Comparison of ENCODE assay signal across 8 cellular contexts in genomic region chr6:111210074-111210729, GRCh38.
DNase-seq lines count a peak whose midpoint lies in the region; ATAC-seq, FAIRE-seq and TF ChIP-seq lines count a peak whose summit lies in the region.

No MANE protein-coding gene starts in this region.

- no peak overlapping the region for H3K4me2 ChIP-seq in neuronal stem cell (ENCODE audit: insufficient read depth, low read length, poor library complexity, severe bottlenecking)

- no peak overlapping the region for H3K27ac Mint-ChIP-seq in activated CD4-positive, alpha-beta T cell treated with anti-CD3 and anti-CD28 coated beads, Interleukin-2, amount 10 ng/mL, durations not matched to agents 24 days and 14 days

- H3K14ac ChIP-seq in neuronal stem cell (ENCODE audit: low read length): no peak overlapping the region

- intact Hi-C loops in activated CD4-positive, alpha-beta T cell treated with anti-CD3 and anti-CD28 coated beads, Interleukin-2, amount 10 ng/mL, durations not matched to agents 24 days and 14 days (cut with micrococcal nuclease): loop anchor here (1.0 kb wide), 2 partner anchors 153 to 199 kb away; no protein-coding TSS in a partner anchor

- no peak overlapping the region for H2BK12ac ChIP-seq in neuronal stem cell (ENCODE audit: low read length)

- H3K4me3 Mint-ChIP-seq in activated CD4-positive, alpha-beta T cell treated with anti-CD3 and anti-CD28 coated beads, Interleukin-2, amount 10 ng/mL, durations not matched to agents 24 days and 14 days: no peak overlapping the region

- H3K23ac ChIP-seq in neuronal stem cell (ENCODE audit: low read depth, low read length, poor library complexity): no peak overlapping the region

- no peak overlapping the region for H2AK5ac ChIP-seq in neuronal stem cell (ENCODE audit: low read depth, low read length)

- TF ChIP-seq CTCF in 22Rv1 (IDR thresholded peaks at IDR 0.05) (peak; percentile 83), fibroblast of pulmonary artery (IDR thresholded peaks at IDR 0.05; ENCODE audit: low read length, missing control alignments) (peak; percentile 78)

- peaks cover 0 to 2% of the 10 kb centered on the region in 2 donors for H3K9me3 ChIP-seq in neuronal stem cell (replicated peaks in 1 of 2; ENCODE audit: control insufficient read depth in 2 of 2, insufficient read depth in 1 of 2, low read depth in 1 of 2, low read length in 2 of 2)

- H2AFZ ChIP-seq in neuronal stem cell (ENCODE audit: low read length): no peak overlapping the region

- no peak overlapping the region for H3K27ac ChIP-seq in 22Rv1
- no peak overlapping the region for H3K27ac ChIP-seq in neuronal stem cell (replicated peaks; ENCODE audit: low read length)

- no peaks in the 10 kb centered on the region for H3K36me3 ChIP-seq in neuronal stem cell (replicated peaks in 1 of 2; ENCODE audit: control insufficient read depth in 2 of 2, insufficient read depth in 2 of 2, low read length in 2 of 2)

- peak; percentile 59 for DNase-seq in NCI-H2171 treated with DMSO at 0.1 percent for 48 hours (lab: John Stamatoyannopoulos, UW)
- DNase-seq in activated CD4-positive, alpha-beta T cell treated with anti-CD3 and anti-CD28 coated beads, Interleukin-2, amount 10 ng/mL, durations not matched to agents 24 days and 14 days: peak; percentile 81
- DNase-seq in fibroblast of pulmonary artery (ENCODE audit: low read depth): peak; percentile 75
- peak; percentile 47 for DNase-seq in neuronal stem cell (ENCODE audit: low spot score)

- no peak overlapping the region for H2BK15ac ChIP-seq in neuronal stem cell (ENCODE audit: low read length)

- no peak overlapping the region for H2BK120ac ChIP-seq in neuronal stem cell (ENCODE audit: low read depth, low read length)

- ATAC-seq in HG02678 (IDR thresholded peaks at IDR 0.05; ENCODE audit: unreplicated experiment) (peak; percentile 88), HG03457 (IDR thresholded peaks at IDR 0.05; ENCODE audit: unreplicated experiment) (no peak)

- no CpG with 5 or more reads among the region's 1 CpG for WGBS in neuronal stem cell (ENCODE audit: extremely low coverage in 2 of 2, insufficient read length in 2 of 2, insufficient replicate concordance in 1 of 2), 2 donors

- no peak overlapping the region for H3K9ac ChIP-seq in neuronal stem cell (ENCODE audit: low read depth, low read length, poor library complexity)

- no peaks in the 10 kb centered on the region for H3K27me3 Mint-ChIP-seq in activated CD4-positive, alpha-beta T cell treated with anti-CD3 and anti-CD28 coated beads, Interleukin-2, amount 10 ng/mL, durations not matched to agents 24 days and 14 days

- H3K79me1 ChIP-seq in neuronal stem cell (ENCODE audit: low read depth, low read length): no peaks in the 10 kb centered on the region

- H3K4ac ChIP-seq in neuronal stem cell (ENCODE audit: low read length): no peak overlapping the region

- no peak overlapping the region for H4K91ac ChIP-seq in neuronal stem cell (ENCODE audit: low read depth, low read length, poor library complexity)

- peak; percentile 89 for FAIRE-seq in G401.6 (lab: Jason Lieb, UNC)

- H3K36me3 Mint-ChIP-seq in activated CD4-positive, alpha-beta T cell treated with anti-CD3 and anti-CD28 coated beads, Interleukin-2, amount 10 ng/mL, durations not matched to agents 24 days and 14 days (ENCODE audit: low read depth): no peaks in the 10 kb centered on the region

- no peak overlapping the region for H4K8ac ChIP-seq in neuronal stem cell (ENCODE audit: low read depth, low read length)

- H3K4me1 Mint-ChIP-seq in activated CD4-positive, alpha-beta T cell treated with anti-CD3 and anti-CD28 coated beads, Interleukin-2, amount 10 ng/mL, durations not matched to agents 24 days and 14 days: no peaks in the 10 kb centered on the region

- no peak overlapping the region for H3K18ac ChIP-seq in neuronal stem cell (ENCODE audit: low read length)

- H3K27me3 ChIP-seq in neuronal stem cell (ENCODE audit: control insufficient read depth in 3 of 3, insufficient read depth in 3 of 3, low read depth in 1 of 3, low read length in 3 of 3): peaks cover 0 to 8% (median 0%) of the 10 kb centered on the region in 3 experiments

- no peaks in the 10 kb centered on the region for H3K9me3 Mint-ChIP-seq in activated CD4-positive, alpha-beta T cell treated with anti-CD3 and anti-CD28 coated beads, Interleukin-2, amount 10 ng/mL, durations not matched to agents 24 days and 14 days

- no peak overlapping the region for H2BK5ac ChIP-seq in neuronal stem cell (ENCODE audit: low read length)

- H3K4me3 ChIP-seq in fibroblast of pulmonary artery (replicated peaks; ENCODE audit: low read depth, low read length): no peak overlapping the region
- H3K4me3 ChIP-seq in neuronal stem cell (ENCODE audit: low read length in 2 of 2): no peak overlapping the region

- peaks cover 0 to 2% of the 10 kb centered on the region in 2 donors for H3K4me1 ChIP-seq in neuronal stem cell (ENCODE audit: control insufficient read depth in 2 of 2, insufficient read depth in 1 of 2, low read depth in 1 of 2, low read length in 2 of 2)
